ENCODE assay signal across 21 cellular contexts in the genomic region with DNA sequence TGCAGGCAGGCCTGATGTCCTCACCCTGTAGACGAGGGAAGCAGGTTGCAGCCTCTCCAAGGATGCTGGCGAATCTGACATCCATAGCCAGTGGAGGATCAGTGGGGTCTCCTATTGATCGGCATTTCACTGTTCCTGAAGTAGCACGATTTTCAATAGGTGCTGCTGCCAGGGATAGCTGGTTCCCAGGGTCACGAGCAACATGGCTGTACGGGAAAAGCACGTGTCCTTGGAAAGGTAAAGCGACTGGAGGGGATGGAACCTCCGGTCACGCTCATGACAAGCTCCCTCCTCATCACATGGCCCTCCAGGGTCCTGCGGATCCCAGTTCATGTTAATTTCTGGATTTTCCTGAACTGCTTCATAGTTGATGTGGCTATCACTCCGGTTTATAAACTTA.
"Had no signal": no experiment of that assay in that cellular context is flagged by ENCODE, and none has a peak within 500 bp of the region (broad histone marks: within the 10 kb centered on the region; RNA-seq: fewer than 3 reads in every experiment).

No MANE protein-coding gene starts in this region.

- FAIRE-seq: HTR-8/SVneo had no signal

- DNase-seq: KBM-7, MV-4-11, NCI-H1048, NCI-H1105, NCI-H1417, NCI-H146, NCI-H1694 treated with DMSO at 0.1 percent for 48 hours, NCI-H1930, NCI-H2081, NCI-H2107, NCI-H2227 treated with DMSO at 0.1 percent for 48 hours, NCI-H524, NCI-H526 treated with DMSO at 0.1 percent for 48 hours, NCI-H748 treated with DMSO at 0.1 percent for 48 hours, PC-3, SHP77 had no signal

- ATAC-seq: Panc1, PC-3, SK-N-SH treated with all-trans-retinoic acid at 6 μM for 48 hours had no signal

- H3K27ac ChIP-seq: HL-60, RWPE1 had no signal
